ENCODE assay signal across 32 cellular contexts in genomic region chr22:48673806-48674500, GRCh38.
"Had no signal": no experiment of that assay in that cellular context is flagged by ENCODE, and none has a peak within 500 bp of the region (broad histone marks: within the 10 kb centered on the region; RNA-seq: fewer than 3 reads in every experiment).

No MANE protein-coding gene starts in this region.

- H3K27ac Mint-ChIP-seq: activated CD4-positive, alpha-beta memory T cell treated with anti-CD3 and anti-CD28 coated beads, Interleukin-2, amount 10 ng/mL, durations not matched to agents 7 days and 5 days; activated CD8-positive, alpha-beta memory T cell treated with anti-CD3 and anti-CD28 coated beads, Interleukin-2, amount 10 ng/mL, durations not matched to agents 7 days and 5 days; activated naive CD4-positive, alpha-beta T cell treated with anti-CD3 and anti-CD28 coated beads, Interleukin-2, amount 10 ng/mL, durations not matched to agents 7 days and 5 days; activated naive CD8-positive, alpha-beta T cell; activated naive CD8-positive, alpha-beta T cell treated with anti-CD3 and anti-CD28 coated beads, Interleukin-2, amount 50 U/mL, for 24 hours; brain had no signal

- H3K27ac ChIP-seq: KMS-11, RWPE1, SJCRH30, SK-N-MC, WERI-Rb-1 had no signal

- H3K27me3 Mint-ChIP-seq: activated CD4-positive, alpha-beta memory T cell treated with anti-CD3 and anti-CD28 coated beads, Interleukin-2, amount 10 ng/mL, durations not matched to agents 7 days and 5 days; activated CD8-positive, alpha-beta memory T cell treated with anti-CD3 and anti-CD28 coated beads, Interleukin-2, amount 10 ng/mL, durations not matched to agents 7 days and 5 days; activated naive CD4-positive, alpha-beta T cell treated with anti-CD3 and anti-CD28 coated beads, Interleukin-2, amount 10 ng/mL, durations not matched to agents 7 days and 5 days; activated naive CD8-positive, alpha-beta T cell; activated naive CD8-positive, alpha-beta T cell treated with anti-CD3 and anti-CD28 coated beads, Interleukin-2, amount 50 U/mL, for 24 hours; brain had no signal

- H3K4me3 Mint-ChIP-seq: activated CD4-positive, alpha-beta memory T cell treated with anti-CD3 and anti-CD28 coated beads, Interleukin-2, amount 10 ng/mL, durations not matched to agents 7 days and 5 days; activated CD8-positive, alpha-beta memory T cell treated with anti-CD3 and anti-CD28 coated beads, Interleukin-2, amount 10 ng/mL, durations not matched to agents 7 days and 5 days; activated naive CD4-positive, alpha-beta T cell treated with anti-CD3 and anti-CD28 coated beads, Interleukin-2, amount 10 ng/mL, durations not matched to agents 7 days and 5 days; activated naive CD8-positive, alpha-beta T cell; activated naive CD8-positive, alpha-beta T cell treated with anti-CD3 and anti-CD28 coated beads, Interleukin-2, amount 50 U/mL, for 24 hours; brain had no signal

- H3K36me3 Mint-ChIP-seq: activated CD8-positive, alpha-beta memory T cell treated with anti-CD3 and anti-CD28 coated beads, Interleukin-2, amount 10 ng/mL, durations not matched to agents 7 days and 5 days; activated naive CD4-positive, alpha-beta T cell treated with anti-CD3 and anti-CD28 coated beads, Interleukin-2, amount 10 ng/mL, durations not matched to agents 7 days and 5 days; activated naive CD8-positive, alpha-beta T cell had no signal

- H3K36me3 ChIP-seq: SJCRH30 had no signal

- H3K4me3 ChIP-seq: SJCRH30, SK-N-MC had no signal

- H3K9me3 ChIP-seq: SJCRH30 had no signal

- H3K27me3 ChIP-seq: SJCRH30 had no signal

- DNase-seq: activated CD4-positive, alpha-beta memory T cell treated with anti-CD3 and anti-CD28 coated beads, Interleukin-2, amount 10 ng/mL, durations not matched to agents 7 days and 5 days; activated CD4-positive, alpha-beta T cell treated with anti-CD3 and anti-CD28 coated beads for 1 hour; activated CD4-positive, alpha-beta T cell treated with anti-CD3 and anti-CD28 coated beads for 48 hours; activated CD4-positive, CD25-positive, alpha-beta regulatory T cell; activated CD8-positive, alpha-beta memory T cell treated with anti-CD3 and anti-CD28 coated beads for 24 hours; activated CD8-positive, alpha-beta memory T cell treated with anti-CD3 and anti-CD28 coated beads, Interleukin-2, amount 10 ng/mL, durations not matched to agents 7 days and 5 days; activated CD8-positive, alpha-beta memory T cell treated with anti-CD3 and anti-CD28 coated beads, Interleukin-2, amount 50 U/mL, for 48 hours; activated effector memory CD4-positive, alpha-beta T cell treated with Interleukin-2 at 50 U/mL for 16 hours; activated naive CD4-positive, alpha-beta T cell treated with anti-CD3 and anti-CD28 coated beads, Interleukin-2, amount 10 ng/mL, durations not matched to agents 7 days and 5 days; activated naive CD8-positive, alpha-beta T cell treated with anti-CD3 and anti-CD28 coated beads, Interleukin-2, amount 50 U/mL, for 24 hours; activated T-cell treated with anti-CD3 and anti-CD28 coated beads, Interleukin-2, amount 50 U/mL, for 48 hours; anterior cingulate cortex; MM.1S; MV-4-11; NCI-H1092; NCI-H1436 treated with DMSO at 0.1 percent for 48 hours; NCI-H1694 treated with DMSO at 0.1 percent for 48 hours; NCI-H2029; NCI-H345; NCI-H526; NCI-H748 treated with DMSO at 0.1 percent for 48 hours; NK-92 treated with Interleukin-12 subunit alpha and Interleukin-12 subunit beta, amount 100 ng/mL, for 24 hours; PC-3; SHP77; SJCRH30; T1000; WERI-Rb-1 had no signal

- H3K4me1 ChIP-seq: SJCRH30 had no signal

- H3K4me1 Mint-ChIP-seq: activated CD4-positive, alpha-beta memory T cell treated with anti-CD3 and anti-CD28 coated beads, Interleukin-2, amount 10 ng/mL, durations not matched to agents 7 days and 5 days; activated CD8-positive, alpha-beta memory T cell treated with anti-CD3 and anti-CD28 coated beads, Interleukin-2, amount 10 ng/mL, durations not matched to agents 7 days and 5 days; activated naive CD4-positive, alpha-beta T cell treated with anti-CD3 and anti-CD28 coated beads, Interleukin-2, amount 10 ng/mL, durations not matched to agents 7 days and 5 days; activated naive CD8-positive, alpha-beta T cell treated with anti-CD3 and anti-CD28 coated beads, Interleukin-2, amount 50 U/mL, for 24 hours had no signal

- ATAC-seq: activated CD8-positive, alpha-beta memory T cell treated with anti-CD3 and anti-CD28 coated beads, Interleukin-2, amount 10 ng/mL, durations not matched to agents 7 days and 5 days; activated naive CD8-positive, alpha-beta T cell treated with anti-CD3 and anti-CD28 coated beads, Interleukin-2, amount 50 U/mL, for 24 hours; PC-3 had no signal
